Comparison of ENCODE assay signal across 25 cellular contexts in genomic region chr7:107277331-107277730, GRCh38.
DNase-seq lines count a peak whose midpoint lies in the region; ATAC-seq and TF ChIP-seq lines count a peak whose summit lies in the region.
"Had no signal": no experiment of that assay in that cellular context is flagged by ENCODE, and none has a peak within 500 bp of the region (broad histone marks: within the 10 kb centered on the region; RNA-seq: fewer than 3 reads in every experiment).

No MANE protein-coding gene starts in this region.

- H3K9me3 Mint-ChIP-seq in chondrocyte (ENCODE audit: low read depth) = no peaks in the 10 kb centered on the region
- H3K9me3 Mint-ChIP-seq: activated CD8-positive, alpha-beta T cell treated with anti-CD3 and anti-CD28 coated beads for 36 hours; memory B cell had no signal

- H3K27ac ChIP-seq in right cardiac atrium (ENCODE audit: low read length) (no peak overlapping the region), right atrium auricular region (peak overlapping the region; percentile 18 to 60), thoracic aorta (no peak overlapping the region)
- H3K27ac ChIP-seq: BLaER1, prostate gland, spleen, thyroid gland had no signal

- 62% methylated on average over 2 of the region's 2 CpGs for WGBS in right cardiac atrium

- DNase-seq in Right ventricle myocardium superior = no peak
- no peak for DNase-seq in right cardiac atrium
- DNase-seq in chondrocyte (ENCODE audit: low spot score) = no peak
- no peak for DNase-seq in right atrium auricular region (ENCODE audit: low spot score)
- DNase-seq in thoracic aorta (ENCODE audit: low spot score) = no peak
- DNase-seq in stimulated activated CD4-positive, alpha-beta T cell treated with anti-CD3 and anti-CD28 coated beads, Interleukin-12 subunit alpha, Interleukin-12 subunit beta, amount 100 ng/mL, for 4 hours = no peak
- DNase-seq in retina = no peak
- DNase-seq in OCI-M1 (lab: John Stamatoyannopoulos, UW) = no peak
- DNase-seq: ACHN; activated CD4-positive, alpha-beta T cell treated with anti-CD3 and anti-CD28 coated beads for 1 hour; activated CD8-positive, alpha-beta T cell treated with anti-CD3 and anti-CD28 coated beads for 36 hours; activated gamma-delta T cell; activated T-cell treated with anti-CD3 and anti-CD28 coated beads for 4 hours; COR-L47; cortex of kidney; DND-41; NCI-H1092; NCI-H2029; spleen; stimulated activated CD4-positive, alpha-beta T cell treated with anti-CD3 and anti-CD28 coated beads, Interleukin-4, amount 100 ng/mL, for 1 hour; stimulated activated naive CD4-positive, alpha-beta T cell treated with Interleukin-2 at 50 U/mL for 16 hours; thyroid gland had no signal

- intact Hi-C loops in Right ventricle myocardium superior (cut with DNase I) (no loop called here), right cardiac atrium (cut with DNase I) (loop anchor here in 1 of 4 donors (10.0 kb wide), 1 partner anchor 73 kb away; no protein-coding TSS in a partner anchor)

- no peaks in the 10 kb centered on the region for H3K27me3 Mint-ChIP-seq in chondrocyte (ENCODE audit: low read depth)
- H3K27me3 Mint-ChIP-seq: activated CD8-positive, alpha-beta T cell treated with anti-CD3 and anti-CD28 coated beads for 36 hours; memory B cell had no signal

- TF ChIP-seq CTCF in chondrocyte (IDR thresholded peaks at IDR 0.05) (no peak), right atrium auricular region (IDR thresholded peaks at IDR 0.05) (no peak), thoracic aorta (IDR thresholded peaks at IDR 0.05) (no peak)

- H3K36me3 ChIP-seq in right atrium auricular region = no peaks in the 10 kb centered on the region
- no peaks in the 10 kb centered on the region for H3K36me3 ChIP-seq in thoracic aorta
- H3K36me3 ChIP-seq: prostate gland, thyroid gland had no signal

- H3K4me1 Mint-ChIP-seq in chondrocyte (ENCODE audit: low read depth) = peaks cover 15% of the 10 kb centered on the region

- no peaks in the 10 kb centered on the region for H3K9me3 ChIP-seq in right cardiac atrium (ENCODE audit: control insufficient read depth, low read length)
- H3K9me3 ChIP-seq in right atrium auricular region = no peaks in the 10 kb centered on the region
- no peaks in the 10 kb centered on the region for H3K9me3 ChIP-seq in thoracic aorta
- H3K9me3 ChIP-seq: BLaER1, prostate gland, spleen, thyroid gland had no signal

- peak overlapping the region; percentile 41 for H3K27ac Mint-ChIP-seq in chondrocyte (ENCODE audit: unreplicated experiment)
- H3K27ac Mint-ChIP-seq: activated CD8-positive, alpha-beta T cell treated with anti-CD3 and anti-CD28 coated beads for 36 hours; memory B cell had no signal

- no peaks in the 10 kb centered on the region for H3K27me3 ChIP-seq in right cardiac atrium (ENCODE audit: control insufficient read depth, insufficient read depth)
- no peaks in the 10 kb centered on the region for H3K27me3 ChIP-seq in right atrium auricular region
- H3K27me3 ChIP-seq in thoracic aorta (replicated peaks; ENCODE audit: insufficient read depth) = no peaks in the 10 kb centered on the region
- H3K27me3 ChIP-seq: BLaER1, spleen, thyroid gland had no signal

- ATAC-seq in Right ventricle myocardium superior (ENCODE audit: poor library complexity) (peak; percentile 71), right cardiac atrium (no peak), thoracic aorta (ENCODE audit: insufficient number of reproducible peaks, low FRiP score, low read depth) (no peak)
- ATAC-seq: activated CD8-positive, alpha-beta T cell treated with anti-CD3 and anti-CD28 coated beads for 36 hours had no signal

- no peaks in the 10 kb centered on the region for H3K4me1 ChIP-seq in right cardiac atrium (ENCODE audit: control insufficient read depth, insufficient read depth, low read length)
- no peaks in the 10 kb centered on the region for H3K4me1 ChIP-seq in right atrium auricular region
- H3K4me1 ChIP-seq in thoracic aorta (ENCODE audit: control insufficient read depth in 1 of 2, low read depth in 2 of 2) = no peaks in the 10 kb centered on the region
- H3K4me1 ChIP-seq: BLaER1, prostate gland, spleen, thyroid gland had no signal

- H3K36me3 Mint-ChIP-seq in chondrocyte (ENCODE audit: low read depth) = peaks cover 4% of the 10 kb centered on the region

- no peak overlapping the region for H3K4me3 ChIP-seq in right cardiac atrium (ENCODE audit: low read length)
- no peak overlapping the region for H3K4me3 ChIP-seq in right atrium auricular region
- peak overlapping the region; percentile 53 for H3K4me3 ChIP-seq in thoracic aorta
- H3K4me3 ChIP-seq: BLaER1, prostate gland, spleen, thyroid gland had no signal

- H3K4me3 Mint-ChIP-seq in chondrocyte (ENCODE audit: unreplicated experiment) = no peak overlapping the region
- H3K4me3 Mint-ChIP-seq: activated CD8-positive, alpha-beta T cell treated with anti-CD3 and anti-CD28 coated beads for 36 hours; memory B cell had no signal

Comparison
In these comparisons a context has a peak if more than half of its experiments do, and no peak if none do; other contexts are left out.
1. H3K27ac ChIP-seq: peak in right atrium auricular region (2 of 2); none in right cardiac atrium (single experiment) and thoracic aorta (0 of 2).